11 cellular contexts compared by ENCODE assay signal in genomic region chr1:214282696-214283225, GRCh38. TPM values are rescaled to one million over a fixed set of nuclear protein-coding genes. Genes with fewer than 3 reads are reported as not detected.
DNase-seq lines count a peak whose midpoint lies in the region; ATAC-seq, FAIRE-seq and TF ChIP-seq lines count a peak whose summit lies in the region.
"Had no signal": no experiment of that assay in that cellular context is flagged by ENCODE, and none has a peak within 500 bp of the region (broad histone marks: within the 10 kb centered on the region; RNA-seq: fewer than 3 reads in every experiment).

No MANE protein-coding gene starts in this region.

- no peak overlapping the region for H3K23ac ChIP-seq in H9 (ENCODE audit: insufficient read length, low read depth, low read length)

- H3K9me3 ChIP-seq in AG04450 (ENCODE audit: control insufficient read depth, insufficient read depth, low read length) (no peaks in the 10 kb centered on the region; the same call in 1 of the 2 replicates), H9 (ENCODE audit: control insufficient read depth, low read depth, low read length) (no peaks in the 10 kb centered on the region), keratinocyte (ENCODE audit: control insufficient read depth, low read depth, low read length) (no peaks in the 10 kb centered on the region)
- H3K9me3 ChIP-seq: ovary had no signal

- no peak overlapping the region for H4K91ac ChIP-seq in H9 (ENCODE audit: insufficient read length, low read depth, low read length)

- no peak overlapping the region for H2BK5ac ChIP-seq in H9 (ENCODE audit: insufficient read length, low read length)

- H3K4me3 Mint-ChIP-seq in H9, result peak overlapping the region; percentile 53 to 68; a peak in 2 of 5 replicates
- peak overlapping the region; percentile 91 for H3K4me3 Mint-ChIP-seq in activated T-cell treated with anti-CD3 and anti-CD28 coated beads, Interleukin-2, amount 50 U/mL, for 4 hours

- ATAC-seq in activated T-cell treated with anti-CD3 and anti-CD28 coated beads, Interleukin-2, amount 50 U/mL, for 4 hours, result no peak
- ATAC-seq in HG02981 (IDR thresholded peaks at IDR 0.05; ENCODE audit: unreplicated experiment) (no peak), esophagus mucosa (no peak)

- H3K56ac ChIP-seq in H9 (ENCODE audit: insufficient read length, low read depth, low read length), result no peak overlapping the region

- H4K8ac ChIP-seq in H9 (replicated peaks; ENCODE audit: insufficient read length, low read depth, low read length), result no peak overlapping the region

- no peak overlapping the region for H3K14ac ChIP-seq in H9 (ENCODE audit: insufficient read depth, low read length)

- no peak overlapping the region for H2BK12ac ChIP-seq in H9 (ENCODE audit: insufficient read length, low read depth, low read length)

- no peak overlapping the region for H3K18ac ChIP-seq in H9 (ENCODE audit: insufficient read length, low read depth, low read length)

- no peak overlapping the region for H3K27ac Mint-ChIP-seq in H9

- no peak overlapping the region for H3K4ac ChIP-seq in H9 (ENCODE audit: low read depth, low read length)

- no CpG with 5 or more reads among the region's 8 CpGs for WGBS in H9 (ENCODE audit: extremely low coverage, insufficient read length, low lambda C conversion rate)

- no peak overlapping the region for H3T11ph ChIP-seq in H9 (ENCODE audit: low read length)

- H2AK5ac ChIP-seq in H9 (ENCODE audit: insufficient read length, low read length), result no peak overlapping the region

- FAIRE-seq in keratinocyte (lab: Jason Lieb, UNC), result no peak

- POLR2A ChIA-PET in AG04450 (lab: Yijun Ruan, JAX), result no interaction called here

- no peak overlapping the region for H2AFZ ChIP-seq in H9 (ENCODE audit: low read length)
- no peak overlapping the region for H2AFZ ChIP-seq in keratinocyte (ENCODE audit: control insufficient read depth, low read length)

- peaks cover 15 to 31% of the 10 kb centered on the region in 2 experiments for H3K4me1 Mint-ChIP-seq in H9
- peaks cover 40% of the 10 kb centered on the region for H3K4me1 Mint-ChIP-seq in activated T-cell treated with anti-CD3 and anti-CD28 coated beads, Interleukin-2, amount 50 U/mL, for 4 hours (ENCODE audit: low read depth)

- peaks cover 69% of the 10 kb centered on the region for H3K27me3 Mint-ChIP-seq in H9 (ENCODE audit: low read depth)
- H3K27me3 Mint-ChIP-seq in activated T-cell treated with anti-CD3 and anti-CD28 coated beads, Interleukin-2, amount 50 U/mL, for 4 hours (ENCODE audit: low read depth), result no peaks in the 10 kb centered on the region

- no peak overlapping the region for H2BK15ac ChIP-seq in H9 (ENCODE audit: low read depth, low read length)

- H3K4me3 ChIP-seq in AG04450 (ENCODE audit: low read depth, low read length) (peak overlapping the region; percentile 82), keratinocyte (ENCODE audit: control insufficient read depth in 2 of 3, extremely low read depth in 1 of 3, insufficient read depth in 2 of 3, low read depth in 1 of 3, low read length in 3 of 3) (peak overlapping the region in 2 of 3 experiments; percentile 57 to 92)

- H3K9ac ChIP-seq in H9 (ENCODE audit: extremely low read depth, insufficient read length, low read length) (no peak overlapping the region), keratinocyte (ENCODE audit: control insufficient read depth, extremely low read depth, insufficient read depth, low read length) (no peak overlapping the region)

- CTCF ChIA-PET in AG04450 (lab: Charles Lee), result interaction anchor here (1.5 to 2.8 kb wide), 2 partner anchors 21 to 50 kb away, joined by 7 to 16 read pairs; no protein-coding TSS in a partner anchor

- TF ChIP-seq CTCF in AG04450 (IDR thresholded peaks at IDR 0.05; ENCODE audit: low read depth, low read length) (no peak), H9 (conservative IDR thresholded peaks at IDR 0.05) (no peak), keratinocyte (optimal IDR thresholded peaks at IDR 0.05 in 1 of 3, IDR thresholded peaks at IDR 0.05 in 1 of 3, conservative IDR thresholded peaks at IDR 0.05 in 1 of 3; ENCODE audit: extremely low read depth in 1 of 3, insufficient read depth in 2 of 3, low read length in 3 of 3) (no peak)

- no peaks in the 10 kb centered on the region for H3K36me3 ChIP-seq in keratinocyte (ENCODE audit: control insufficient read depth in 2 of 2, extremely low read depth in 1 of 2, insufficient read depth in 2 of 2, low read length in 2 of 2)
- H3K36me3 ChIP-seq: ovary had no signal

- no peaks in the 10 kb centered on the region for H3K79me1 ChIP-seq in H9 (ENCODE audit: insufficient read depth, low read depth, low read length, poor library complexity, severe bottlenecking)

- no peaks in the 10 kb centered on the region for H3K9me1 ChIP-seq in keratinocyte (ENCODE audit: control insufficient read depth, extremely low read depth, insufficient read depth, low read length)

- DNase-seq in AG04450 (ENCODE audit: low read depth, low spot score) (no peak), H9 (no peak), keratinocyte (ENCODE audit: low read depth, low spot score) (no peak), amniotic stem cell (lab: John Stamatoyannopoulos, UW) (no peak), occipital lobe (lab: John Stamatoyannopoulos, UW) (no peak)
- no peak for DNase-seq in activated T-cell treated with anti-CD3 and anti-CD28 coated beads, Interleukin-2, amount 50 U/mL, for 4 hours
- DNase-seq: cerebellar nuclear complex, NCI-H524 treated with DMSO at 0.1 percent for 48 hours, ovary had no signal

- peaks cover 12% of the 10 kb centered on the region for H3K23me2 ChIP-seq in H9 (ENCODE audit: insufficient read length, low read depth, low read length, poor library complexity, severe bottlenecking)

- no peak overlapping the region for H2BK120ac ChIP-seq in H9 (ENCODE audit: low read depth, low read length, poor library complexity, severe bottlenecking)

- no peak overlapping the region for H4K5ac ChIP-seq in H9 (ENCODE audit: insufficient read length, low read depth, low read length)

- H3K27ac ChIP-seq in AG04450 (ENCODE audit: low read depth, low read length), result no peak overlapping the region
- no peak overlapping the region for H3K27ac ChIP-seq in H9 (ENCODE audit: insufficient read length, low read depth, low read length)
- no peak overlapping the region for H3K27ac ChIP-seq in keratinocyte (ENCODE audit: control insufficient read depth, insufficient read depth, low read length)

- peaks cover 0 to 3% (median 0%) of the 10 kb centered on the region in 3 experiments; a peak in 1 of 7 replicates for H3K36me3 Mint-ChIP-seq in H9 (ENCODE audit: insufficient read depth in 1 of 3, low read depth in 3 of 3)
- no peaks in the 10 kb centered on the region for H3K36me3 Mint-ChIP-seq in activated T-cell treated with anti-CD3 and anti-CD28 coated beads, Interleukin-2, amount 50 U/mL, for 4 hours (ENCODE audit: insufficient read depth)

- dilution Hi-C loops in keratinocyte (cut with MboI; ENCODE audit: extremely low pct_ligation_motif_present, low sequenced_read_pairs), result no loop called here

- H3K4me2 ChIP-seq in H9 (ENCODE audit: insufficient read depth, insufficient read length, low read length), result no peak overlapping the region
- H3K4me2 ChIP-seq in keratinocyte (ENCODE audit: control insufficient read depth, extremely low read depth, insufficient read depth, low read depth, low read length), result peak overlapping the region; percentile 97

- H2BK20ac ChIP-seq in H9 (ENCODE audit: low read depth, low read length, poor library complexity, severe bottlenecking), result no peak overlapping the region

- peaks cover 0 to 3% of the 10 kb centered on the region in 2 experiments; a peak in 2 of 5 replicates for H3K9me3 Mint-ChIP-seq in H9
- H3K9me3 Mint-ChIP-seq in activated T-cell treated with anti-CD3 and anti-CD28 coated beads, Interleukin-2, amount 50 U/mL, for 4 hours, result no peaks in the 10 kb centered on the region

- H4K20me1 ChIP-seq in H9 (ENCODE audit: control insufficient read depth, insufficient read depth, insufficient read length), result no peaks in the 10 kb centered on the region
- no peaks in the 10 kb centered on the region for H4K20me1 ChIP-seq in keratinocyte (ENCODE audit: control insufficient read depth, extremely low read depth, insufficient read depth, low read length)

- peaks cover 4% of the 10 kb centered on the region; the same call in 1 of the 2 replicates for H3K4me1 ChIP-seq in H9 (ENCODE audit: insufficient read depth, low read length)
- peaks cover 12% of the 10 kb centered on the region for H3K4me1 ChIP-seq in keratinocyte (ENCODE audit: control insufficient read depth, extremely low read depth, insufficient read depth, low read length)

- H3K79me2 ChIP-seq in H9 (ENCODE audit: insufficient read depth, low read length), result no peaks in the 10 kb centered on the region
- H3K79me2 ChIP-seq in keratinocyte (ENCODE audit: control insufficient read depth, insufficient read depth, low read length), result peaks cover 41% of the 10 kb centered on the region

- H3K27me3 ChIP-seq in AG04450 (ENCODE audit: control insufficient read depth, insufficient read depth, low read length) (no peaks in the 10 kb centered on the region), H9 (ENCODE audit: insufficient read depth, low read length) (peaks cover 22% of the 10 kb centered on the region; the same call in 1 of the 2 replicates), keratinocyte (ENCODE audit: control insufficient read depth, extremely low read depth, insufficient read depth, low read length) (no peaks in the 10 kb centered on the region)
- H3K27me3 ChIP-seq: ovary had no signal

RNA-seq across cellular contexts. Expression of gene SMYD2, which starts 1.8 kb away (rescaled TPM):
- polyA plus RNA-seq in AG04450 (2011; rRNA removed) (47.6 and 54.7 TPM in 2 replicates), keratinocyte (55.1 to 75.5 TPM (median 64.5 TPM) in 3 replicates)
- 23.2 and 27.5 TPM in 2 replicates for polyA minus RNA-seq in AG04450 (2011; rRNA and poly(A)+ RNA removed)
- total RNA-seq in H9 (2021) (8.6 and 10.9 TPM in 2 replicates), esophagus mucosa (32.1 TPM), occipital lobe (51.6 TPM)
- 10 to 100 TPM; 15.6 to 21.9 (median 18.4) TPM for total RNA-seq in activated T-cell treated with anti-CD3 and anti-CD28 coated beads, Interleukin-2, amount 50 U/mL, for 4 hours
- 19.1 TPM for polyA plus RNA-seq in keratinocyte (2011; ENCODE audit: low read depth)
- polyA plus RNA-seq in keratinocyte (2011; cell fraction: cytosol; rRNA removed), result 47.8 and 74.6 TPM in 2 replicates
- polyA plus RNA-seq in keratinocyte (2011; cell fraction: nucleus; rRNA removed), result 50.3 and 54.7 TPM in 2 replicates
- polyA plus RNA-seq in keratinocyte (2012; ENCODE audit: low replicate concordance), result 22.4 and 45.0 TPM in 2 replicates
- polyA minus RNA-seq in keratinocyte, result 17.8 to 40.4 TPM (median 31.0 TPM) in 3 replicates
- polyA minus RNA-seq in keratinocyte (2011; cell fraction: cytosol; rRNA and poly(A)+ RNA removed), result 32.2 TPM
- polyA minus RNA-seq in keratinocyte (2011; cell fraction: nucleus; rRNA and poly(A)+ RNA removed), result 12.9 and 23.3 TPM in 2 replicates
